In genomic region chr2:53821810-53822209, GRCh38 we compare ENCODE assay signal across 24 cellular contexts. TPM values are rescaled to one million over a fixed set of nuclear protein-coding genes. Genes with fewer than 3 reads are reported as not detected.
A peak's percentile ranks its signal among the peaks of the same experiment; 100 is the strongest.
DNase-seq lines count a peak whose midpoint lies in the region; ATAC-seq and TF ChIP-seq lines count a peak whose summit lies in the region.
"Had no signal": no experiment of that assay in that cellular context is flagged by ENCODE, and none has a peak within 500 bp of the region (broad histone marks: within the 10 kb centered on the region; RNA-seq: fewer than 3 reads in every experiment).

No MANE protein-coding gene starts in this region.

- no peaks in the 10 kb centered on the region for H3K9me3 ChIP-seq in CD8-positive, alpha-beta T cell (ENCODE audit: low read length)
- H3K9me3 ChIP-seq: BE2C, BLaER1, Caco-2 had no signal

- peak overlapping the region; percentile 37 for H3K27ac Mint-ChIP-seq in CD8-positive, alpha-beta T cell
- H3K27ac Mint-ChIP-seq in natural killer cell treated with Interleukin-12 subunit alpha and Interleukin-12 subunit beta and Interleukin-15 and Interleukin-18, amount 100 ng/mL, for 72 hours: no peak overlapping the region
- H3K27ac Mint-ChIP-seq: CD4-positive, alpha-beta memory T cell; CD4-positive, CD25-positive, alpha-beta regulatory T cell had no signal

- H3K4me3 ChIP-seq in CD8-positive, alpha-beta T cell (ENCODE audit: low read depth, low read length): no peak overlapping the region
- H3K4me3 ChIP-seq: BLaER1, GM12878 had no signal

- in situ Hi-C loops in Caki2 (cut with HindIII; ENCODE audit: low pct_unique_long_range_greater_than_20kb, low sequenced_read_pairs): no loop called here

- no peaks in the 10 kb centered on the region for H3K9me3 Mint-ChIP-seq in CD8-positive, alpha-beta T cell
- no peaks in the 10 kb centered on the region for H3K9me3 Mint-ChIP-seq in natural killer cell treated with Interleukin-12 subunit alpha and Interleukin-12 subunit beta and Interleukin-15 and Interleukin-18, amount 100 ng/mL, for 72 hours
- H3K9me3 Mint-ChIP-seq: CD14-positive monocyte; CD4-positive, alpha-beta memory T cell; CD4-positive, CD25-positive, alpha-beta regulatory T cell had no signal

- no peak overlapping the region for H3K27ac ChIP-seq in CD8-positive, alpha-beta T cell (ENCODE audit: low read depth, low read length)
- H3K27ac ChIP-seq: BLaER1 had no signal

- peaks cover 9% of the 10 kb centered on the region for H3K36me3 ChIP-seq in CD8-positive, alpha-beta T cell (ENCODE audit: insufficient read depth, low read length)
- H3K36me3 ChIP-seq: BE2C had no signal

- no peak for TF ChIP-seq CTCF in CD8-positive, alpha-beta T cell (IDR thresholded peaks at IDR 0.05)

- DNase-seq in CD8-positive, alpha-beta T cell: no peak
- DNase-seq in Caki2 (ENCODE audit: low read depth): peak; percentile 6
- DNase-seq in left kidney (ENCODE audit: low read depth, low spot score): peak; percentile 6
- no peak for DNase-seq in natural killer cell treated with Interleukin-12 subunit alpha and Interleukin-12 subunit beta and Interleukin-15 and Interleukin-18, amount 100 ng/mL, for 72 hours (ENCODE audit: low spot score)
- DNase-seq: 8988T; ACHN; BE2C; C1 segment of cervical spinal cord; Caco-2; CD4-positive, alpha-beta memory T cell; CD4-positive, CD25-positive, alpha-beta regulatory T cell; DMS 273 treated with DMSO at 0.1 percent for 48 hours; DMS153; DMS53; DMS79; DND-41; EL; GDM1 had no signal

- CTCF ChIA-PET in CD8-positive, alpha-beta T cell (lab: Charles Lee): no interaction called here

- H3K27me3 Mint-ChIP-seq in CD8-positive, alpha-beta T cell (ENCODE audit: low read depth): no peaks in the 10 kb centered on the region
- H3K27me3 Mint-ChIP-seq in natural killer cell treated with Interleukin-12 subunit alpha and Interleukin-12 subunit beta and Interleukin-15 and Interleukin-18, amount 100 ng/mL, for 72 hours: no peaks in the 10 kb centered on the region
- H3K27me3 Mint-ChIP-seq: CD4-positive, alpha-beta memory T cell; CD4-positive, CD25-positive, alpha-beta regulatory T cell had no signal

- H3K4me3 Mint-ChIP-seq in CD8-positive, alpha-beta T cell: no peak overlapping the region
- no peak overlapping the region for H3K4me3 Mint-ChIP-seq in natural killer cell treated with Interleukin-12 subunit alpha and Interleukin-12 subunit beta and Interleukin-15 and Interleukin-18, amount 100 ng/mL, for 72 hours
- H3K4me3 Mint-ChIP-seq: CD14-positive monocyte; CD4-positive, alpha-beta memory T cell; CD4-positive, CD25-positive, alpha-beta regulatory T cell had no signal

- no peak for ATAC-seq in CD8-positive, alpha-beta T cell
- no peak for ATAC-seq in HG03025 (IDR thresholded peaks at IDR 0.05; ENCODE audit: low FRiP score, unreplicated experiment)
- ATAC-seq in natural killer cell treated with Interleukin-12 subunit alpha and Interleukin-12 subunit beta and Interleukin-15 and Interleukin-18, amount 100 ng/mL, for 72 hours: no peak
- no peak for ATAC-seq in GM19324 (IDR thresholded peaks at IDR 0.05; ENCODE audit: low FRiP score, unreplicated experiment)
- ATAC-seq: GM12878 had no signal

- peaks cover 26% of the 10 kb centered on the region for H3K36me3 Mint-ChIP-seq in CD8-positive, alpha-beta T cell
- H3K36me3 Mint-ChIP-seq in natural killer cell treated with Interleukin-12 subunit alpha and Interleukin-12 subunit beta and Interleukin-15 and Interleukin-18, amount 100 ng/mL, for 72 hours: peaks cover 6% of the 10 kb centered on the region

- POLR2A ChIA-PET in CD8-positive, alpha-beta T cell (lab: Charles Lee): interaction anchor here (0.6 kb wide), 1 partner anchor 9 kb away, joined by 4 read pairs; no protein-coding TSS in a partner anchor

- intact Hi-C loops in CD8-positive, alpha-beta T cell (cut with DNase I, micrococcal nuclease): no loop called here

- H3K27me3 ChIP-seq in CD8-positive, alpha-beta T cell (ENCODE audit: insufficient read depth, low read length): no peaks in the 10 kb centered on the region
- H3K27me3 ChIP-seq: BE2C, BLaER1 had no signal

- H3K4me1 Mint-ChIP-seq in CD8-positive, alpha-beta T cell (ENCODE audit: low read depth): no peaks in the 10 kb centered on the region
- no peaks in the 10 kb centered on the region for H3K4me1 Mint-ChIP-seq in natural killer cell treated with Interleukin-12 subunit alpha and Interleukin-12 subunit beta and Interleukin-15 and Interleukin-18, amount 100 ng/mL, for 72 hours (ENCODE audit: low read depth in 2 of 2)
- H3K4me1 Mint-ChIP-seq: CD14-positive monocyte; CD4-positive, alpha-beta memory T cell had no signal

- H3K4me1 ChIP-seq in CD8-positive, alpha-beta T cell (ENCODE audit: insufficient read depth, low read length): no peaks in the 10 kb centered on the region
- H3K4me1 ChIP-seq: BE2C, Caco-2 had no signal

RNA-seq across cellular contexts. Expression of gene ERLEC1, which starts 35.0 kb away (rescaled TPM):
- total RNA-seq in CD8-positive, alpha-beta T cell: 10 to 100 TPM; 24.1 to 27.1 TPM
- total RNA-seq in Caki2 (2014; rRNA removed; shearing (Covaris generic); ENCODE audit: low replicate concordance): 32.9 and 33.9 TPM in 2 replicates
- total RNA-seq in natural killer cell treated with Interleukin-12 subunit alpha and Interleukin-12 subunit beta and Interleukin-15 and Interleukin-18, amount 100 ng/mL, for 72 hours: 10 to 100 TPM; 24.8 to 45.9 TPM

RNA-seq across cellular contexts. Expression of gene ASB3, which starts 35.1 kb away (rescaled TPM):
- total RNA-seq in CD8-positive, alpha-beta T cell: 10 to 100 TPM; 25.0 to 26.2 TPM
- 15.9 and 20.0 TPM in 2 replicates for total RNA-seq in Caki2 (2014; rRNA removed; shearing (Covaris generic); ENCODE audit: low replicate concordance)
- total RNA-seq in natural killer cell treated with Interleukin-12 subunit alpha and Interleukin-12 subunit beta and Interleukin-15 and Interleukin-18, amount 100 ng/mL, for 72 hours: 10 to 100 TPM; 18.9 to 29.1 TPM

RNA-seq across cellular contexts. Expression of gene GPR75, which starts 38.0 kb away (rescaled TPM):
- total RNA-seq in CD8-positive, alpha-beta T cell: 1 to 10 TPM; 1.6 to 2.8 TPM
- total RNA-seq in Caki2 (2014; rRNA removed; shearing (Covaris generic); ENCODE audit: low replicate concordance): not detected in 2 replicates
- total RNA-seq in natural killer cell treated with Interleukin-12 subunit alpha and Interleukin-12 subunit beta and Interleukin-15 and Interleukin-18, amount 100 ng/mL, for 72 hours: 10 to 100 TPM in 1 of 2 donors, 1 to 10 TPM in 1; 3.9 to 13.2 TPM
- total RNA-seq: G401 had no signal

RNA-seq across cellular contexts. Expression of gene CHAC2, which starts 54.2 kb away (rescaled TPM):
- 1 to 10 TPM in 1 of 2 experiments, under 1 TPM in 1; 0.87 to 1.0 TPM for total RNA-seq in CD8-positive, alpha-beta T cell
- 15.2 and 24.5 TPM in 2 replicates for total RNA-seq in Caki2 (2014; rRNA removed; shearing (Covaris generic); ENCODE audit: low replicate concordance)
- total RNA-seq in natural killer cell treated with Interleukin-12 subunit alpha and Interleukin-12 subunit beta and Interleukin-15 and Interleukin-18, amount 100 ng/mL, for 72 hours: 10 to 100 TPM; 10.6 to 19.3 TPM

Comparison
In these comparisons a context has a peak if more than half of its experiments do, and no peak if none do; other contexts are left out.
1. DNase-seq: peak in Caki2 (single experiment) and left kidney (single experiment); none in CD8-positive, alpha-beta T cell (0 of 7) and natural killer cell treated with Interleukin-12 subunit alpha and Interleukin-12 subunit beta and Interleukin-15 and Interleukin-18, amount 100 ng/mL, for 72 hours (single experiment).